8 cellular contexts compared by ENCODE assay signal in the genomic region with DNA sequence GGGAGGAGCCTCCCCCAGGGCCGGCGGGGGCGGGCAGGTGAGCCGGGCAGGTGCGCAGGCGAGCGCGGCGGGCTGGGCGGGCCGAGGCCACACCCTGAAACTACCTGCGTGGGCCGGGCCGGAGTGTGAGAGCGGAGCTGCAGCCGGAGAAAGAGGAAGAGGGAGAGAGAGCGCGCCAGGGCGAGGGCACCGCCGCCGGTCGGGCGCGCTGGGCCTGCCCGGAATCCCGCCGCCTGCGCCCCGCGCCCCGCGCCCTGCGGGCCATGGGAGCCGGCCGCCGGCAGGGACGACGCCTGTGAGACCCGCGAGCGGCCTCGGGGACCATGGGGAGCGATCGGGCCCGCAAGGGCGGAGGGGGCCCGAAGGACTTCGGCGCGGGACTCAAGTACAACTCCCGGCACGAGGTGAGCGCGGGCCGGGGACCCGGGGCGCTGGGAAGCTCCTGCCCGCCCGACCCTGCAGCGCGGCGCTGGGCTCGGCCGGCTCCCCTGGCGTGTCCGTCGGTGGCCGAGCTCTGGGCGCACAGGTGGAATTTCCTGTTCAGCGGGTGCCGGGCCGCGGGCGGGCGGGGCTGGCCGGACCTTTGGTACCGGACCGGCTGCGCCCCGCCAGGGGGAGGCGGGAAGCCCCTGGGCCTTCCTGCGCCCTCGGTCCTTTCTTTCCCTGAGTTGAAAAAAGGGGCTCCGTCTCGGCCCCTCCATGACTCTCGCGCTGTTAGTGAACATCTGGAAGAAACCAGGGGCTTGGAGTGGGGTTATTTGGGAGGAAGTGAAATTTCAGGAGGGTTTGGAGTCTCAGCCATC. TPM values are rescaled to one million over a fixed set of nuclear protein-coding genes. Genes with fewer than 3 reads are reported as not detected.
DNase-seq lines count a peak whose midpoint lies in the region; ATAC-seq, FAIRE-seq and TF ChIP-seq lines count a peak whose summit lies in the region.

TSS of gene ST14 (plus strand) at position 126 of the 803 bp plus-strand sequence. CDS start at position 324, 198 bp downstream.

- WGBS in testis, 2 donors: 0 to 2% methylated on average over 10 to 59 of the region's 88 CpGs

- TF ChIP-seq POLR2A in testis (IDR thresholded peaks at IDR 0.05): no peak

- H3K27ac Mint-ChIP-seq in activated naive CD8-positive, alpha-beta T cell treated with anti-CD3 and anti-CD28 coated beads for 36 hours: no peak within 1 kb of the TSS

- no peak for FAIRE-seq in kidney (lab: Jason Lieb, UNC)

- H3K4me1 Mint-ChIP-seq in activated naive CD8-positive, alpha-beta T cell treated with anti-CD3 and anti-CD28 coated beads for 36 hours: peaks cover 5% of the 10 kb centered on the region

- ATAC-seq in HG02798 (IDR thresholded peaks at IDR 0.05; ENCODE audit: poor library complexity, unreplicated experiment): no peak

- TF ChIP-seq CTCF in LNCaP clone FGC (IDR thresholded peaks at IDR 0.05; ENCODE audit: control insufficient read depth, extremely low read depth, insufficient read depth) (no peak), kidney (IDR thresholded peaks at IDR 0.05; ENCODE audit: borderline replicate concordance, extremely low read depth, insufficient read depth) (no peak), testis (IDR thresholded peaks at IDR 0.05) (no peak)

- DNase-seq in ELF-1 (ENCODE audit: low read depth, low spot score) (peak; percentile 47), LNCaP clone FGC (ENCODE audit: low read depth) (no peak), kidney (peak; percentile 93), testis (no peak), GF-D8 (lab: John Stamatoyannopoulos, UW) (no peak), NCI-H446 (lab: John Stamatoyannopoulos, UW) (no peak)
- DNase-seq in activated naive CD8-positive, alpha-beta T cell treated with anti-CD3 and anti-CD28 coated beads for 36 hours: peak; percentile 18

- H3K4me3 Mint-ChIP-seq in activated naive CD8-positive, alpha-beta T cell treated with anti-CD3 and anti-CD28 coated beads for 36 hours: peak within 1 kb of the TSS; percentile 53

- H3K4me3 ChIP-seq in LNCaP clone FGC (ENCODE audit: low read depth, low read length): peak within 1 kb of the TSS; percentile 91
- peak within 1 kb of the TSS; percentile 63 to 65 for H3K4me3 ChIP-seq in kidney (ENCODE audit: low read length in 2 of 2)
- H3K4me3 ChIP-seq in testis: peak within 1 kb of the TSS; percentile 36 to 52

- intact Hi-C loops in kidney (cut with DNase I): no loop called here
- intact Hi-C loops in testis (cut with DNase I; ENCODE audit: low total_unique reads): no loop called here

- peaks cover 21 to 29% of the 10 kb centered on the region in 2 donors for H3K4me1 ChIP-seq in kidney (ENCODE audit: control insufficient read depth in 1 of 2, insufficient read depth in 1 of 2, low read depth in 1 of 2, low read length in 2 of 2)
- peaks cover 4% of the 10 kb centered on the region for H3K4me1 ChIP-seq in testis

- H3K36me3 ChIP-seq in kidney (ENCODE audit: control insufficient read depth in 1 of 2, insufficient read depth in 2 of 2, low read length in 2 of 2) (no peaks in the 10 kb centered on the region), testis (ENCODE audit: low read depth, missing control alignments) (no peaks in the 10 kb centered on the region)

- H3K27me3 Mint-ChIP-seq in activated naive CD8-positive, alpha-beta T cell treated with anti-CD3 and anti-CD28 coated beads for 36 hours: peaks cover 55% of the 10 kb centered on the region

- H3K9me3 Mint-ChIP-seq in activated naive CD8-positive, alpha-beta T cell treated with anti-CD3 and anti-CD28 coated beads for 36 hours: no peaks in the 10 kb centered on the region

- H3K27me3 ChIP-seq in testis: no peaks in the 10 kb centered on the region

- no peaks in the 10 kb centered on the region for H3K36me3 Mint-ChIP-seq in activated naive CD8-positive, alpha-beta T cell treated with anti-CD3 and anti-CD28 coated beads for 36 hours

- H3K9me3 ChIP-seq in kidney (ENCODE audit: control insufficient read depth in 1 of 2, low read length in 2 of 2): no peaks in the 10 kb centered on the region
- no peaks in the 10 kb centered on the region for H3K9me3 ChIP-seq in testis

- H3K27ac ChIP-seq in kidney (ENCODE audit: low read depth in 2 of 2, low read length in 2 of 2) (peak within 1 kb of the TSS; percentile 37 to 76), testis (no peak within 1 kb of the TSS)

- peak within 1 kb of the TSS; percentile 22 to 77 for H3K9ac ChIP-seq in kidney (ENCODE audit: low read length in 2 of 2)

RNA-seq across cellular contexts. Expression of gene ST14, which starts in this region (rescaled TPM):
- total RNA-seq in activated naive CD8-positive, alpha-beta T cell treated with anti-CD3 and anti-CD28 coated beads for 36 hours: under 1 TPM; 0.14 to 0.48 TPM
- 139 TPM for total RNA-seq in kidney
- polyA plus RNA-seq in kidney (ENCODE audit: insufficient read depth, low read depth, low replicate concordance): 59.3 TPM
- 1 to 10 TPM in 1 of 2 donors, under 1 TPM in 1; 0.55 to 2.4 TPM for total RNA-seq in testis
- polyA plus RNA-seq in testis (ENCODE audit: insufficient read depth, low read depth, low replicate concordance): 5.8 TPM

Comparison
In these comparisons a context has a peak if more than half of its experiments do, and no peak if none do; other contexts are left out.
1. RNA of gene ST14 (total RNA-seq): 139 TPM in kidney (single experiment); 0.55 to 2.4 TPM in testis and 0.14 to 0.48 TPM in activated naive CD8-positive, alpha-beta T cell treated with anti-CD3 and anti-CD28 coated beads for 36 hours; every median in the first group is over 10 times any median in the second.
2. Peak in DNase-seq in activated naive CD8-positive, alpha-beta T cell treated with anti-CD3 and anti-CD28 coated beads for 36 hours; RNA of the gene not detected or under 1 TPM.
3. DNase-seq: peak in ELF-1 (single experiment) and kidney (single experiment); none in LNCaP clone FGC (single experiment), testis (single experiment), GF-D8 (single experiment) and NCI-H446 (0 of 2).
4. H3K27ac ChIP-seq: peak in kidney (2 of 2); none in testis (0 of 2).
5. Peak in every context shown above with its lines, with median percentiles within 50 percentile points of each other: H3K4me3 ChIP-seq.